ENCODE assay signal across 8 cellular contexts in the genomic region with DNA sequence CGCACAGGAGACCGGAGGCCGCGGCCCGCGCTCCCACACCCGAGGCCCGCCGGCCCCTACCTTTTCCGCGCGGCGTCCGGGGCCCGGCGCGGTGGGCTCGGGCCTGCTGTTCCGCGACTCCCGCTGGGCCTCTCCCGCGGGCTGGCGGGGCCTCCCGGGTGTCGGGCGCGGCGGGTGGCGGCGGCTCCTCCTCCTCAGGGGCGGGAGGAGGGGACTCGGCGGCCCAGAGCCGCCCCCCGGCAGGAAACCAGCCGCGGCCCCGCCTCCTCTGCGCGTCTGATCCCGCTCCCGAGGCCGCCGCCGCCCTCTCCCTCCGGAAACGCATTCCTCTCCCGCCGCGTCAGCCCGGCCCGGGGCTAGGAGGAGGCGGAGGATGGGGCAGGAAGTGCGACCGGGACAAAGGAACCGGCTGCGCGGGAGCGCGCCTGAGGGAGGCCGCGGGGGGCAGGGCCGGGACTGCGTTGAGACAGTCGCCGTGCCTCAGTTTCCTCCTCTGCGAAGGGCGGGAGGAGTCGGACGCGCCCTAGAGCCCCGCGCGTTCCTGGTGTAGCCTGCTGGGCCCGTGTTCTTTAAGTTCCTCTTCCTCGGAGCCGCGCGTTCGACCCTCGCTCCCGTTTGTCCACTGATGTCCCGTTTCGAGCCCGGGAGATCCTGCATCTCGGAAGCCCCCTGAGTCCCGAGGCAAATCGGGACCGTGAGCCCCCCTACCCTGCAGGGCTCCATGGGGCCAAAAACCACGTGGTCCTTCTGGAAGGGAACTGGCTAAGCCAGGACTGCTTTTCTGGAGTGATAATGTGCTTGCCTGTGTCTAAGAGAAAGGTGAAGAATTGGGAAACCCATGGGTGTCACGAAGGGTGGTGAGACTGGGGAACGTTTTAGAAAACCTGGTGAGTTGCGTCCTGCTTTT. TPM values are rescaled to one million over a fixed set of nuclear protein-coding genes. Genes with fewer than 3 reads are reported as not detected.
A peak's percentile ranks its signal among the peaks of the same experiment; 100 is the strongest.
DNase-seq lines count a peak whose midpoint lies in the region; ATAC-seq, FAIRE-seq and TF ChIP-seq lines count a peak whose summit lies in the region.

A gene (minus strand): TSS at position 146 of the 907 bp plus-strand sequence. CDS start 22,672 bp downstream, outside the sequence.

- H3K4me1 Mint-ChIP-seq in activated naive CD8-positive, alpha-beta T cell treated with anti-CD3 and anti-CD28 coated beads, Interleukin-2, amount 50 U/mL, for 24 hours = peaks cover 57% of the 10 kb centered on the region

- H3K36me3 ChIP-seq in pancreas (no peaks in the 10 kb centered on the region), thyroid gland (no peaks in the 10 kb centered on the region)

- POLR2A ChIA-PET in GM10248 (lab: Yijun Ruan, JAX) = no interaction called here

- H3K9me3 ChIP-seq in pancreas = no peaks in the 10 kb centered on the region
- H3K9me3 ChIP-seq in thyroid gland = no peaks in the 10 kb centered on the region

- peak within 1 kb of the TSS; percentile 92 for H3K27ac Mint-ChIP-seq in activated naive CD8-positive, alpha-beta T cell treated with anti-CD3 and anti-CD28 coated beads, Interleukin-2, amount 50 U/mL, for 24 hours

- peak within 1 kb of the TSS; percentile 84 for H3K4me3 Mint-ChIP-seq in activated naive CD8-positive, alpha-beta T cell treated with anti-CD3 and anti-CD28 coated beads, Interleukin-2, amount 50 U/mL, for 24 hours

- TF ChIP-seq CTCF in GM10248 (IDR thresholded peaks at IDR 0.05; ENCODE audit: control extremely low read depth, extremely low read depth, low read depth, missing control alignments) = no peak
- no peak for TF ChIP-seq CTCF in pancreas (IDR thresholded peaks at IDR 0.05)
- TF ChIP-seq CTCF in thyroid gland (IDR thresholded peaks at IDR 0.05) = no peak

- no peak for FAIRE-seq in pancreas (lab: Jason Lieb, UNC)

- H3K27me3 ChIP-seq in pancreas (no peaks in the 10 kb centered on the region), thyroid gland (no peaks in the 10 kb centered on the region)

- peak; percentile 66 to 97 for TF ChIP-seq POLR2A in thyroid gland (IDR thresholded peaks at IDR 0.05)

- 0% methylated on average over 62 to 94 of the region's 94 CpGs for WGBS in pancreas, 2 donors
- WGBS in thyroid gland, 2 donors = 0% methylated on average over 13 to 47 of the region's 94 CpGs

- no peaks in the 10 kb centered on the region for H3K9me3 Mint-ChIP-seq in activated naive CD8-positive, alpha-beta T cell treated with anti-CD3 and anti-CD28 coated beads, Interleukin-2, amount 50 U/mL, for 24 hours

- peaks cover 7% of the 10 kb centered on the region for H3K27me3 Mint-ChIP-seq in activated naive CD8-positive, alpha-beta T cell treated with anti-CD3 and anti-CD28 coated beads, Interleukin-2, amount 50 U/mL, for 24 hours

- peak; percentile 80 for ATAC-seq in HG02623 (IDR thresholded peaks at IDR 0.05; ENCODE audit: unreplicated experiment)
- peak; percentile 88 for ATAC-seq in activated naive CD8-positive, alpha-beta T cell treated with anti-CD3 and anti-CD28 coated beads, Interleukin-2, amount 50 U/mL, for 24 hours
- ATAC-seq in Right ventricle myocardium superior (ENCODE audit: poor library complexity) = peak; percentile 96
- ATAC-seq in pancreas = peak; percentile 88 to 95 (median 90)

- no peaks in the 10 kb centered on the region for H3K36me3 Mint-ChIP-seq in activated naive CD8-positive, alpha-beta T cell treated with anti-CD3 and anti-CD28 coated beads, Interleukin-2, amount 50 U/mL, for 24 hours (ENCODE audit: low read depth)

- intact Hi-C loops in Right ventricle myocardium superior (cut with DNase I) = loop anchor here (10.0 kb wide), 1 partner anchor 46 kb away; no protein-coding TSS in a partner anchor
- intact Hi-C loops in pancreas (cut with DNase I) = no loop called here
- intact Hi-C loops in thyroid gland (cut with DNase I) = no loop called here

- H3K27ac ChIP-seq in pancreas (peak within 1 kb of the TSS; percentile 98 to 99 (median 98)), thyroid gland (peak within 1 kb of the TSS; percentile 81 to 96 (median 95))

- H3K4me1 ChIP-seq in pancreas (peaks cover 21 to 49% (median 31%) of the 10 kb centered on the region in 3 donors), thyroid gland (peaks cover 44 to 54% of the 10 kb centered on the region in 2 donors)

- CTCF ChIA-PET in GM10248 (lab: Yijun Ruan, JAX) = interaction anchor here (1.0 to 1.1 kb wide), 2 partner anchors 14 to 18 kb away, joined by 3 to 5 read pairs; no protein-coding TSS in a partner anchor

- peak; percentile 90 for DNase-seq in GM10248 (ENCODE audit: extremely low spot score)
- DNase-seq in NCI-H128 (lab: John Stamatoyannopoulos, UW; ENCODE audit: unreplicated experiment) = peak; percentile 70
- DNase-seq in SW 1271 (lab: John Stamatoyannopoulos, UW) = peak; percentile 85 to 88
- peak; percentile 90 for DNase-seq in activated naive CD8-positive, alpha-beta T cell treated with anti-CD3 and anti-CD28 coated beads, Interleukin-2, amount 50 U/mL, for 24 hours
- peak; percentile 98 for DNase-seq in Right ventricle myocardium superior
- DNase-seq in pancreas = peak; percentile 97 to 99 (median 98)
- peak; percentile 97 to 98 for DNase-seq in thyroid gland

- peak within 1 kb of the TSS; percentile 76 to 96 (median 82) for H3K4me3 ChIP-seq in pancreas
- H3K4me3 ChIP-seq in thyroid gland (replicated peaks in 1 of 3) = peak within 1 kb of the TSS; percentile 63 to 96 (median 93)

RNA-seq across cellular contexts. Expression of the gene that starts here (rescaled TPM):
- total RNA-seq in Right ventricle myocardium superior (458 TPM), pancreas (100 to 1,000 TPM in 5 of 6 donors, 10 to 100 TPM in 1; 81.8 to 316 (median 125) TPM), thyroid gland (100 to 1,000 TPM; 264 to 699 (median 417) TPM)
- polyA plus RNA-seq in pancreas = 10 to 100 TPM; 44.0 to 97.3 TPM

Comparison
In these comparisons a context has a peak if more than half of its experiments do, and no peak if none do; other contexts are left out.
1. Peak in every context shown above with its lines: DNase-seq, ATAC-seq, H3K4me3 ChIP-seq and H3K27ac ChIP-seq.